ENCODE assay signal across 14 cellular contexts in the genomic region with DNA sequence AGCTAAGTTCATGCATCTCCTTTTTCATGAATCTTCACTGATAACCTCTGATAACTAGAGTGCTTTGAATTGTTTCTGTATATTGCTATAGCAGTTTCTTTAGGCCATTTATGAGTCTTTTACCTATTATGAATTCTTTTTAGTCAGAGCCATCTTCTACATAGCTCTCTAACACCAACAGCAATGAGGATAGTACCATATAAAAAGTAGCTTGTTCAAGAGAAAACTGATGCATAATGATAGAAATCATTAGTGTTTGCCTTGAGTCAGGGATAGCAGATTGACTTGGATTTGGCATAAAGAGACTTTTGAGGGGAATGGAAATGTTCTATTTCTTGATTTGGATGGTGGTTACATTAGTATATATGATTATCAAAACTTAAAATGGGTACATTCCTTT.
"Had no signal": no experiment of that assay in that cellular context is flagged by ENCODE, and none has a peak within 500 bp of the region (broad histone marks: within the 10 kb centered on the region; RNA-seq: fewer than 3 reads in every experiment).

No MANE protein-coding gene starts in this region.

- H3K4me1 Mint-ChIP-seq: neural progenitor cell had no signal

- ATAC-seq: effector memory CD8-positive, alpha-beta T cell; gastroesophageal sphincter had no signal

- H3K4me3 Mint-ChIP-seq: effector memory CD8-positive, alpha-beta T cell; neural progenitor cell; T-helper 1 cell treated with Interleukin-12 subunit alpha and Interleukin-12 subunit beta and Interleukin-4 antibody, amounts not matched to agents 30 μg/mL and 1 μg/mL, for 36 hours had no signal

- H3K27me3 ChIP-seq: gastroesophageal sphincter, neural progenitor cell, stomach had no signal

- H3K27ac Mint-ChIP-seq: neural progenitor cell; T-helper 1 cell treated with Interleukin-12 subunit alpha and Interleukin-12 subunit beta and Interleukin-4 antibody, amounts not matched to agents 30 μg/mL and 1 μg/mL, for 36 hours had no signal

- H3K4me3 ChIP-seq: gastroesophageal sphincter, left ventricle myocardium inferior, neural progenitor cell, stomach, thoracic aorta had no signal

- H3K27ac ChIP-seq: gastroesophageal sphincter, left ventricle myocardium inferior, neural progenitor cell, parathyroid adenoma, stomach, thoracic aorta had no signal

- H3K9me3 ChIP-seq: gastroesophageal sphincter, left ventricle myocardium inferior, SK-N-SH, stomach, thoracic aorta had no signal

- H3K9me3 Mint-ChIP-seq: effector memory CD8-positive, alpha-beta T cell; neural progenitor cell; T-helper 1 cell treated with Interleukin-12 subunit alpha and Interleukin-12 subunit beta and Interleukin-4 antibody, amounts not matched to agents 30 μg/mL and 1 μg/mL, for 36 hours had no signal

- H3K4me1 ChIP-seq: gastroesophageal sphincter, left ventricle myocardium inferior, neural progenitor cell, parathyroid adenoma, stomach had no signal

- H3K27me3 Mint-ChIP-seq: effector memory CD8-positive, alpha-beta T cell had no signal

- DNase-seq: caudate nucleus; effector memory CD8-positive, alpha-beta T cell; left ventricle myocardium inferior; mesenchymal stem cell; Right ventricle myocardium superior; SK-N-SH; stimulated activated CD4-positive, alpha-beta T cell treated with anti-CD3 and anti-CD28 coated beads, Interleukin-15, amount 100 ng/mL, for 24 hours; stimulated activated CD4-positive, alpha-beta T cell treated with anti-CD3 and anti-CD28 coated beads, Interleukin-4, amount 100 ng/mL, for 24 hours; stomach had no signal
